8 cellular contexts compared by ENCODE assay signal in genomic region chr7:127000725-127001124, GRCh38.
"Had no signal": no experiment of that assay in that cellular context is flagged by ENCODE, and none has a peak within 500 bp of the region (broad histone marks: within the 10 kb centered on the region; RNA-seq: fewer than 3 reads in every experiment).

No MANE protein-coding gene starts in this region.

- ATAC-seq: GM12878 had no signal

- DNase-seq: GDM1, GF-D8 had no signal

- FAIRE-seq: G401.6, GM12878, GM12891, GM12892, GM18507, GM19239 had no signal

- H3K4me3 ChIP-seq: GM12878 had no signal
